In the genomic region with DNA sequence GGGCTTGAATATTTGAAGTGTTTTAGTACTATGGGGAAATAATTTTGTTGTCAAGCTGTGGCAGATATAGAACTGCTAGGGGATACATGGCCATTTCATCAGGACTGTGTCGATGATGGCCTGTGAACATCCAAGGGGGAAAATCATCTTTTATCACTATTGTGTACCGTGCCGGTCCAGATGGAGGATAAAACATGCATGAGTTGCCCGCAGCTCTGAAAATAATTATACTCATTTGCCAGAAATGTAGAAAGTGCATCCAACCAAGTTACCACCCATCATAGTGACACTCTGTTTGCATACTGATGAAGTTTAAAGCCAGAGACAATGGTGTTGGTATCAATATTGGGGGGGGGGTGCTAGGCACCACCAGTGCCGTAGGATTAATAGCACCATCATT, we compare ENCODE assay signal across 17 cellular contexts.
DNase-seq lines count a peak whose midpoint lies in the region; FAIRE-seq and TF ChIP-seq lines count a peak whose summit lies in the region.
"Had no signal": no experiment of that assay in that cellular context is flagged by ENCODE, and none has a peak within 500 bp of the region (broad histone marks: within the 10 kb centered on the region; RNA-seq: fewer than 3 reads in every experiment).

No MANE protein-coding gene starts in this region.

- DNase-seq in G401 (ENCODE audit: low spot score), result peak; percentile 81
- DNase-seq in SK-N-MC (ENCODE audit: low read depth, low spot score), result no peak
- peak; percentile 13 to 57 for DNase-seq in cerebellar nuclear complex (lab: John Stamatoyannopoulos, UW)
- no peak for DNase-seq in NCI-H69 (lab: John Stamatoyannopoulos, UW)
- DNase-seq in activated naive CD4-positive, alpha-beta T cell (lab: John Stamatoyannopoulos, UW), result no peak
- DNase-seq in RCC 7860 (ENCODE audit: low spot score), result no peak
- DNase-seq: AML-193; CD4-positive, alpha-beta T cell; DMS153; DMS79; GF-D8; GOT3; H9 had no signal

- no peaks in the 10 kb centered on the region for H3K36me3 ChIP-seq in SK-N-MC (ENCODE audit: insufficient read depth, low read length)

- H3K36me3 Mint-ChIP-seq in nephron (ENCODE audit: low read depth), result no peaks in the 10 kb centered on the region

- no peak overlapping the region; the same call in 1 of the 2 replicates for H3K4me3 ChIP-seq in SK-N-MC
- H3K4me3 ChIP-seq: A549 had no signal

- peaks cover 24% of the 10 kb centered on the region for H3K4me1 Mint-ChIP-seq in nephron

- no peaks in the 10 kb centered on the region for H3K9me3 ChIP-seq in SK-N-MC (ENCODE audit: low read depth, low read length)

- no peak overlapping the region for H3K9ac ChIP-seq in SK-N-MC (ENCODE audit: insufficient read length)

- in situ Hi-C loops in G401 (cut with HindIII; ENCODE audit: low sequenced_read_pairs), result no loop called here

- H3K4me3 Mint-ChIP-seq in nephron, result no peak overlapping the region
- H3K4me3 Mint-ChIP-seq: CD4-positive, alpha-beta T cell; H9 had no signal

- H3K9me3 Mint-ChIP-seq in nephron, result no peaks in the 10 kb centered on the region
- H3K9me3 Mint-ChIP-seq: CD4-positive, alpha-beta T cell; H9 had no signal

- H3K27ac Mint-ChIP-seq in nephron, result peak overlapping the region; percentile 87 to 98 (median 94)
- H3K27ac Mint-ChIP-seq: CD4-positive, alpha-beta T cell; H9 had no signal

- H3K27me3 Mint-ChIP-seq in nephron (ENCODE audit: low read depth), result peaks cover 6% of the 10 kb centered on the region

- no peak for FAIRE-seq in RCC 7860 (lab: Jason Lieb, UNC)
- FAIRE-seq: A549 had no signal

- no peak for TF ChIP-seq CTCF in nephron (IDR thresholded peaks at IDR 0.05; ENCODE audit: unreplicated experiment in 3 of 3)

- peak overlapping the region; percentile 94 for H3K27ac ChIP-seq in SK-N-MC
- H3K27ac ChIP-seq: 22Rv1, A549, C4-2B had no signal

Comparison
In these comparisons a context has a peak if more than half of its experiments do, and no peak if none do; other contexts are left out.
1. DNase-seq: peak in G401 (single experiment) and cerebellar nuclear complex (2 of 2); none in SK-N-MC (single experiment), NCI-H69 (single experiment), activated naive CD4-positive, alpha-beta T cell (0 of 4) and RCC 7860 (single experiment).